Comparison of ENCODE assay signal across 10 cellular contexts in the genomic region with DNA sequence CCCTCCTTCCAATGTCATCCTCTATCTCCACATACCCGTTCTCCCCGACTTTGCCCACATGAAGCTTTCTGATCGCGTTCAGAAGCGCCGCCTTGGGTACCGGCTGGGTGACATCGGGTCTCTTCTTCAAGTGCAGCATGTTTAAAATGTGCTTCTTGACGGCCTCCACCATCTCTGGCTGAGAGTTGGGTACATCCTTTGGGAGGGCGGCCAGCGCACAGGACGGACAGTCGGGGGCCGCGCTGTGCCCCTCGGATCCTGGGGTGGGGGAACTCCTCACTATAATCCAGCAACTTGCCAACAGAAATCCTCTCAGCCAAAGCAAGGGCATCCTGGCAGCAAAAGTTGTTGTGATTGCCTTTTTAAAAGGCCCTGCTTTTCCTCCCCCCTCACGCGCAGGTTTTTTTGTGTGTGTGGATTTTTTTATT. TPM values are rescaled to one million over a fixed set of nuclear protein-coding genes. Genes with fewer than 3 reads are reported as not detected.
DNase-seq lines count a peak whose midpoint lies in the region; ATAC-seq and TF ChIP-seq lines count a peak whose summit lies in the region.
"Had no signal": no experiment of that assay in that cellular context is flagged by ENCODE, and none has a peak within 500 bp of the region (broad histone marks: within the 10 kb centered on the region; RNA-seq: fewer than 3 reads in every experiment).

No MANE protein-coding gene starts in this region.

- H3K27ac ChIP-seq in GM23338 (ENCODE audit: low read depth) (no peak overlapping the region), ascending aorta (peak overlapping the region; percentile 83 to 88), iPS DF 6.9 (ENCODE audit: low read length) (no peak overlapping the region)

- H3K9me3 ChIP-seq in ascending aorta (no peaks in the 10 kb centered on the region), iPS DF 6.9 (ENCODE audit: control insufficient read depth, insufficient read depth, low read length) (no peaks in the 10 kb centered on the region)

- intact Hi-C loops in ascending aorta (cut with DNase I) = loop anchor here (5.0 to 10.0 kb wide), 4 partner anchors 783 to 1745 kb away; partner anchors contain the start of gene CDK13

- H3K9me3 Mint-ChIP-seq in GM23338 = no peaks in the 10 kb centered on the region
- H3K9me3 Mint-ChIP-seq: activated naive CD4-positive, alpha-beta T cell treated with anti-CD3 and anti-CD28 coated beads, Interleukin-2, amount 50 U/mL, for 24 hours had no signal

- H3K36me3 Mint-ChIP-seq in GM23338 (ENCODE audit: low read depth) = no peaks in the 10 kb centered on the region
- H3K36me3 Mint-ChIP-seq: activated naive CD4-positive, alpha-beta T cell treated with anti-CD3 and anti-CD28 coated beads, Interleukin-2, amount 50 U/mL, for 24 hours had no signal

- H3K4me1 ChIP-seq in GM23338 (ENCODE audit: insufficient read depth) (peaks cover 75% of the 10 kb centered on the region), ascending aorta (peaks cover 2 to 12% of the 10 kb centered on the region in 2 donors), iPS DF 6.9 (ENCODE audit: control insufficient read depth, insufficient read depth, low read length) (peaks cover 5% of the 10 kb centered on the region)

- ATAC-seq in GM23338 (no peak), HG03135 (IDR thresholded peaks at IDR 0.05; ENCODE audit: unreplicated experiment) (no peak), HG02852 (IDR thresholded peaks at IDR 0.05; ENCODE audit: unreplicated experiment) (no peak)

- peak overlapping the region; percentile 78 for H3K4me3 Mint-ChIP-seq in GM23338
- H3K4me3 Mint-ChIP-seq: activated naive CD4-positive, alpha-beta T cell treated with anti-CD3 and anti-CD28 coated beads, Interleukin-2, amount 50 U/mL, for 24 hours had no signal

- H3K27me3 Mint-ChIP-seq in GM23338 (ENCODE audit: insufficient read depth, low read depth, poor library complexity) = peaks cover 15% of the 10 kb centered on the region

- WGBS in iPS DF 6.9 (ENCODE audit: insufficient coverage, insufficient read length) = no CpG with 5 or more reads among the region's 18 CpGs

- DNase-seq in GM23338 (ENCODE audit: low spot score) (peak; percentile 18), ascending aorta (ENCODE audit: low spot score in 2 of 2) (no peak), iPS DF 6.9 (ENCODE audit: low read depth, low spot score) (no peak), retinal pigment epithelial cell (ENCODE audit: low read depth) (no peak), NCI-H2029 treated with DMSO at 0.1 percent for 48 hours (lab: John Stamatoyannopoulos, UW) (no peak), cortex of kidney (lab: John Stamatoyannopoulos, UW) (no peak)
- DNase-seq: T-helper 9 cell had no signal

- H3K4me3 ChIP-seq in GM23338 = peak overlapping the region; percentile 69
- H3K4me3 ChIP-seq in ascending aorta = peak overlapping the region; percentile 58 to 82
- H3K4me3 ChIP-seq in iPS DF 6.9 (ENCODE audit: low read length) = peak overlapping the region; percentile 41; the same call in 1 of the 2 replicates
- H3K4me3 ChIP-seq in retinal pigment epithelial cell (ENCODE audit: low read length) = peak overlapping the region; percentile 53

- H3K27ac Mint-ChIP-seq in GM23338 = no peak overlapping the region
- H3K27ac Mint-ChIP-seq: activated naive CD4-positive, alpha-beta T cell treated with anti-CD3 and anti-CD28 coated beads, Interleukin-2, amount 50 U/mL, for 24 hours had no signal

- no peak for TF ChIP-seq CTCF in GM23338 (conservative IDR thresholded peaks at IDR 0.05; ENCODE audit: low read depth in 2 of 2)
- TF ChIP-seq CTCF in ascending aorta (IDR thresholded peaks at IDR 0.05) = no peak
- no peak for TF ChIP-seq CTCF in retinal pigment epithelial cell (conservative IDR thresholded peaks at IDR 0.05; ENCODE audit: low read depth, low read length)

- no peaks in the 10 kb centered on the region for H3K9me2 ChIP-seq in GM23338 (ENCODE audit: insufficient read depth)

- H4K20me1 ChIP-seq in GM23338 (replicated peaks; ENCODE audit: insufficient read depth) = no peaks in the 10 kb centered on the region

- no peaks in the 10 kb centered on the region for H3K36me3 ChIP-seq in GM23338 (ENCODE audit: insufficient read depth)
- H3K36me3 ChIP-seq in ascending aorta = no peaks in the 10 kb centered on the region
- H3K36me3 ChIP-seq in iPS DF 6.9 (ENCODE audit: control insufficient read depth, insufficient read depth, low read length) = no peaks in the 10 kb centered on the region

- 0 out of 2 replicates have a peak, but pooled peaks cover 10% of the 10 kb centered on the region for H3K79me2 ChIP-seq in GM23338 (replicated peaks; ENCODE audit: insufficient read depth)

- H3K4me1 Mint-ChIP-seq in GM23338 = peaks cover 76% of the 10 kb centered on the region

- no peaks in the 10 kb centered on the region; the same call in 1 of the 2 replicates for H3F3A ChIP-seq in GM23338 (replicated peaks; ENCODE audit: low read depth)

- peak overlapping the region; percentile 38; the same call in 1 of the 2 replicates for H2AFZ ChIP-seq in GM23338

- H3K27me3 ChIP-seq in GM23338 (ENCODE audit: insufficient read depth) = peaks cover 11% of the 10 kb centered on the region; the same call in 1 of the 2 replicates
- H3K27me3 ChIP-seq in ascending aorta = no peaks in the 10 kb centered on the region
- H3K27me3 ChIP-seq in iPS DF 6.9 (ENCODE audit: control insufficient read depth, insufficient read depth, low read length) = no peaks in the 10 kb centered on the region

- peak overlapping the region; percentile 91 for H3K4me2 ChIP-seq in GM23338

TF ChIP-seq in GM23338, 12 proteins besides CTCF, POLR2A, EP300 and RAD21 (continues in another document):
- no peak for TF ChIP-seq ETS1 (IDR thresholded peaks at IDR 0.05)
- no peak for TF ChIP-seq NANOG (IDR thresholded peaks at IDR 0.05; ENCODE audit: borderline replicate concordance)
- no peak for TF ChIP-seq CREB1 (CRISPR knock-in tag; IDR thresholded peaks at IDR 0.05; ENCODE audit: low read depth)

RNA-seq across cellular contexts. Expression of gene INHBA, which starts 2.8 kb away (rescaled TPM):
- total RNA-seq in GM23338 (2014; rRNA removed; shearing (Covaris generic)) = 0.94 and 1.0 TPM in 2 replicates
- polyA plus RNA-seq in GM23338 (2016; fragmentation: Nextera tagmentation; extraction: Ambion mirVana) = 1.0 and 1.3 TPM in 2 replicates
- 41.5 TPM for total RNA-seq in ascending aorta

Comparison
In these comparisons a context has a peak if more than half of its experiments do, and no peak if none do; other contexts are left out.
1. H3K27ac ChIP-seq: peak in ascending aorta (2 of 2); none in GM23338 (single experiment) and iPS DF 6.9 (single experiment).
2. RNA of gene INHBA, which starts 2.8 kb away (total RNA-seq): 41.5 TPM in ascending aorta (single experiment); 0.94 to 1.0 TPM in GM23338; every median in the first group is over 10 times any median in the second.
3. Peak in every context shown above with its lines, with median percentiles within 50 percentile points of each other: H3K4me3 ChIP-seq.